In genomic region chr6:18242062-18242851, GRCh38 we compare ENCODE assay signal across 11 cellular contexts. TPM values are rescaled to one million over a fixed set of nuclear protein-coding genes. Genes with fewer than 3 reads are reported as not detected.
A peak's percentile ranks its signal among the peaks of the same experiment; 100 is the strongest.
DNase-seq lines count a peak whose midpoint lies in the region; ATAC-seq and TF ChIP-seq lines count a peak whose summit lies in the region.
"Had no signal": no experiment of that assay in that cellular context is flagged by ENCODE, and none has a peak within 500 bp of the region (broad histone marks: within the 10 kb centered on the region; RNA-seq: fewer than 3 reads in every experiment).

No MANE protein-coding gene starts in this region.

- peaks cover 1% of the 10 kb centered on the region for H3K9me3 Mint-ChIP-seq in activated CD4-positive, alpha-beta T cell treated with anti-CD3 and anti-CD28 coated beads for 36 hours (ENCODE audit: low read depth)

- no peak for DNase-seq in activated CD4-positive, alpha-beta T cell treated with anti-CD3 and anti-CD28 coated beads for 36 hours
- no peak for DNase-seq in activated CD4-positive, alpha-beta T cell treated with anti-CD3 and anti-CD28 coated beads for 48 hours
- DNase-seq in epithelial cell of esophagus (ENCODE audit: low read depth) (peak; percentile 94), renal cortical epithelial cell (ENCODE audit: low read depth) (peak; percentile 79), mesenteric fat pad (ENCODE audit: low spot score) (no peak)
- DNase-seq: NCI-H510A treated with DMSO at 0.1 percent for 48 hours, posterior cingulate gyrus had no signal

- no peak overlapping the region for H3K4me3 ChIP-seq in epithelial cell of esophagus (ENCODE audit: low read length)
- H3K4me3 ChIP-seq: BLaER1 treated with 17β-estradiol and CSF1 and Interleukin-3, amounts not matched to agents 10 nM and 100 nM had no signal

- H3K27ac Mint-ChIP-seq in activated CD4-positive, alpha-beta T cell treated with anti-CD3 and anti-CD28 coated beads for 36 hours = peak overlapping the region; percentile 78

- peaks cover 60% of the 10 kb centered on the region for H3K4me1 Mint-ChIP-seq in activated CD4-positive, alpha-beta T cell treated with anti-CD3 and anti-CD28 coated beads for 36 hours

- CTCF ChIA-PET in activated CD4-positive, alpha-beta T cell treated with anti-CD3 and anti-CD28 coated beads for 36 hours (lab: Charles Lee) = interaction anchor here (0.6 to 1.4 kb wide), 4 partner anchors 18 to 127 kb away, joined by 3 read pairs; no protein-coding TSS in a partner anchor

- no peak for TF ChIP-seq CTCF in epithelial cell of esophagus (IDR thresholded peaks at IDR 0.05; ENCODE audit: insufficient read depth, low read depth, low read length, missing control alignments)

- ATAC-seq in activated CD4-positive, alpha-beta T cell treated with anti-CD3 and anti-CD28 coated beads for 36 hours = peak; percentile 24
- ATAC-seq in SK-N-SH treated with all-trans-retinoic acid at 6 μM for 48 hours (peak; percentile 78), HG02870 (IDR thresholded peaks at IDR 0.05; ENCODE audit: unreplicated experiment) (no peak), GM18498 (IDR thresholded peaks at IDR 0.05; ENCODE audit: unreplicated experiment) (no peak)

- H3K36me3 Mint-ChIP-seq in activated CD4-positive, alpha-beta T cell treated with anti-CD3 and anti-CD28 coated beads for 36 hours (ENCODE audit: low read depth) = peaks cover 81% of the 10 kb centered on the region

- intact Hi-C loops in activated CD4-positive, alpha-beta T cell treated with anti-CD3 and anti-CD28 coated beads for 36 hours (cut with DNase I, micrococcal nuclease) = loop anchor here in 1 of 2 experiments (5.0 kb wide), 1 partner anchor 85 kb away; the partner anchor contains the start of genes KDM1B and TPMT

- no peak overlapping the region for H3K4me3 Mint-ChIP-seq in activated CD4-positive, alpha-beta T cell treated with anti-CD3 and anti-CD28 coated beads for 36 hours

- H3K27me3 Mint-ChIP-seq in activated CD4-positive, alpha-beta T cell treated with anti-CD3 and anti-CD28 coated beads for 36 hours = no peaks in the 10 kb centered on the region

- POLR2A ChIA-PET in activated CD4-positive, alpha-beta T cell treated with anti-CD3 and anti-CD28 coated beads for 36 hours (lab: Charles Lee) = no interaction called here

TF ChIP-seq in SK-N-SH treated with all-trans-retinoic acid at 6 μM for 48 hours, 23 proteins besides CTCF, POLR2A, EP300 and RAD21:
- TF ChIP-seq TOX (CRISPR knock-in tag; IDR thresholded peaks at IDR 0.05; ENCODE audit: borderline replicate concordance) (peak; percentile 31; the same call in 1 of the 2 replicates), OSR1 (CRISPR knock-in tag; IDR thresholded peaks at IDR 0.05) (no peak), ZC3H10 (CRISPR knock-in tag; IDR thresholded peaks at IDR 0.05) (no peak)

RNA-seq across cellular contexts. Expression of gene DEK, which starts 22.1 kb away (rescaled TPM):
- 100 to 1,000 TPM; 201 to 273 TPM for total RNA-seq in activated CD4-positive, alpha-beta T cell treated with anti-CD3 and anti-CD28 coated beads for 36 hours
- 112 and 116 TPM in 2 replicates for total RNA-seq in renal cortical epithelial cell
- total RNA-seq in mesenteric fat pad = 54.3 TPM

Comparison
In these comparisons a context has a peak if more than half of its experiments do, and no peak if none do; other contexts are left out.
1. ATAC-seq: peak in activated CD4-positive, alpha-beta T cell treated with anti-CD3 and anti-CD28 coated beads for 36 hours (single experiment) and SK-N-SH treated with all-trans-retinoic acid at 6 μM for 48 hours (single experiment); none in HG02870 (single experiment) and GM18498 (single experiment).
2. DNase-seq: peak in epithelial cell of esophagus (single experiment) and renal cortical epithelial cell (single experiment); none in activated CD4-positive, alpha-beta T cell treated with anti-CD3 and anti-CD28 coated beads for 36 hours (single experiment), activated CD4-positive, alpha-beta T cell treated with anti-CD3 and anti-CD28 coated beads for 48 hours (single experiment) and mesenteric fat pad (single experiment).